In the genomic region with DNA sequence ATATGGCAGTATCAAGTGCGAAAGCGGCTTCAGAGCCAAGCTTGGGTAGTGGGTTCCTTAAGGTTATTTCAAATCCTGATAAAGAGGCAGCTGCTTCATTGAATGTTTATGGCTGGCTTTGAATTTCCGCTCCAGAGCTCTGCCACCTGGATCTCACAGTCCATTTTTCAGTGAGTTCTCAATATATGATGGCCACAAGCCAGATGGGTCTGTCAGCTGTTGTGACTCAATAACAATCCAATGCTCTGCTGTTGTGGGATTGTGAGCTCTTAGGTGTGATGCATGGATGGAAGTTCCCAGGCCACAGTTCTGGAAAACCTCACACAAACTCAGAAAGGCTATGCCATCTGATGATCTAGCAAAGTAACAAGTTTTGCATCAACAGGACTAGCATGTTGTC, we compare ENCODE assay signal across 26 cellular contexts.
DNase-seq lines count a peak whose midpoint lies in the region; ATAC-seq, FAIRE-seq and TF ChIP-seq lines count a peak whose summit lies in the region.
"Had no signal": no experiment of that assay in that cellular context is flagged by ENCODE, and none has a peak within 500 bp of the region (broad histone marks: within the 10 kb centered on the region; RNA-seq: fewer than 3 reads in every experiment).

No MANE protein-coding gene starts in this region.

- DNase-seq in EL (peak; percentile 22), NCI-H1092 treated with DMSO at 0.1 percent for 48 hours (lab: John Stamatoyannopoulos, UW) (peak; percentile 68), NCI-H524 treated with DMSO at 0.1 percent for 48 hours (lab: John Stamatoyannopoulos, UW) (peak; percentile 67), glomerular visceral epithelial cell (ENCODE audit: extremely low spot score) (peak; percentile 45), GM12891 (ENCODE audit: insufficient read length, low spot score) (no peak), NCI-H2227 treated with DMSO at 0.1 percent for 48 hours (lab: John Stamatoyannopoulos, UW) (no peak), NCI-H345 (lab: John Stamatoyannopoulos, UW) (no peak)
- DNase-seq: activated CD4-positive, alpha-beta T cell treated with anti-CD3 and anti-CD28 coated beads, Interleukin-2, amount 10 ng/mL, durations not matched to agents 24 days and 14 days; activated CD8-positive, alpha-beta memory T cell treated with anti-CD3 and anti-CD28 coated beads for 24 hours; activated T-cell treated with anti-CD3 and anti-CD28 coated beads for 4 hours; amniotic stem cell; dorsolateral prefrontal cortex; gastrocnemius medialis; lower lobe of right lung; natural killer cell; NCI-H1048; NCI-H2029; NCI-H510A treated with DMSO at 0.1 percent for 48 hours; occipital lobe; psoas muscle; sigmoid colon; T-cell; transverse colon had no signal

- no peak for TF ChIP-seq POLR2A in GM12891 (IDR thresholded peaks at IDR 0.05; ENCODE audit: low read depth, low read length)

- no peak for ATAC-seq in GM19452 (IDR thresholded peaks at IDR 0.05; ENCODE audit: unreplicated experiment)
- ATAC-seq: gastrocnemius medialis; lower lobe of right lung; natural killer cell; psoas muscle; stimulated activated effector memory CD8-positive, alpha-beta T cell treated with anti-CD3 and anti-CD28 coated beads, Interleukin-12 subunit alpha, Interleukin-12 subunit beta, amount 100 ng/mL, for 72 hours; T-cell had no signal

- FAIRE-seq in GM12891 (lab: Jason Lieb, UNC) = no peak
- FAIRE-seq: G401.6 had no signal

TF ChIP-seq in GM12891, 5 proteins besides CTCF, POLR2A, EP300 and RAD21:
- no peak for TF ChIP-seq POLR2AphosphoS5 (IDR thresholded peaks at IDR 0.05; ENCODE audit: low read depth, low read length)
- no peak for TF ChIP-seq SPI1 (IDR thresholded peaks at IDR 0.05; ENCODE audit: low read depth, low read length)
- no peak for TF ChIP-seq TAF1 (IDR thresholded peaks at IDR 0.05; ENCODE audit: low read depth, low read length)
- TF ChIP-seq POU2F2 (IDR thresholded peaks at IDR 0.05; ENCODE audit: low read depth, low read length) = no peak
- TF ChIP-seq PAX5 (IDR thresholded peaks at IDR 0.05; ENCODE audit: insufficient read depth, low read length, severe bottlenecking) = no peak

Comparison
In these comparisons a context has a peak if more than half of its experiments do, and no peak if none do; other contexts are left out.
1. DNase-seq: peak in EL (single experiment), NCI-H1092 treated with DMSO at 0.1 percent for 48 hours (single experiment), NCI-H524 treated with DMSO at 0.1 percent for 48 hours (single experiment) and glomerular visceral epithelial cell (single experiment); none in GM12891 (single experiment), NCI-H2227 treated with DMSO at 0.1 percent for 48 hours (single experiment) and NCI-H345 (single experiment).